23 cellular contexts compared by ENCODE assay signal in the genomic region with DNA sequence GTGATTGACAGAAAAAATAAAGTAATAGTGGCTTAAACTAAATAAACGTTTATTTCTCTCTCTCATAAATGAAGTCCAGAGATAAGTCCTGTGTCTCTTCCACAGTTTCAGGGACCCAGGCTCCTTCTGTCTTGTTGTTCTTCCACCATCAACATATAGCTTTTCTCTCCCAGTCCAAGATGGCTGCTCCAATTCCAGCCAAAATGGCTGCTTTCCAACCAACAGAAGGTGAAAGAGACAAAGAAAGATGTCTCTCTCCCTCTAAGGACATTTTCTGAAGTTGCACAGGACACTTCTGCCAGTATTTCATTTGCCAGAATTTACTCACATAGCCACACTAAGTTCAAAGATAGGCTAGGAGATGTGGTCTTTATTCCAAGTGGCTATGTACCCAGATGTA.
"Had no signal": no experiment of that assay in that cellular context is flagged by ENCODE, and none has a peak within 500 bp of the region (broad histone marks: within the 10 kb centered on the region; RNA-seq: fewer than 3 reads in every experiment).

No MANE protein-coding gene starts in this region.

- H3K27me3 Mint-ChIP-seq: activated CD4-positive, alpha-beta T cell treated with anti-CD3 and anti-CD28 coated beads, Interleukin-2, amount 10 ng/mL, durations not matched to agents 24 days and 14 days; activated naive CD4-positive, alpha-beta T cell treated with anti-CD3 and anti-CD28 coated beads, Interleukin-2, amount 10 ng/mL, durations not matched to agents 7 days and 5 days; stimulated activated naive CD8-positive, alpha-beta T cell treated with anti-CD3 and anti-CD28 coated beads, Interleukin-15, Interleukin-2, amounts not matched to agents 100 ng/mL and 50 ng/mL, for 24 hours had no signal

- DNase-seq: activated CD4-positive, alpha-beta memory T cell treated with anti-CD3 and anti-CD28 coated beads, Interleukin-2, amount 10 ng/mL, durations not matched to agents 7 days and 5 days; activated CD4-positive, alpha-beta T cell treated with anti-CD3 and anti-CD28 coated beads, Interleukin-2, amount 10 ng/mL, durations not matched to agents 24 days and 14 days; activated effector memory CD4-positive, alpha-beta T cell treated with anti-CD3 and anti-CD28 coated beads, Interleukin-2, amount 50 U/mL, for 16 hours; activated naive CD4-positive, alpha-beta T cell treated with anti-CD3 and anti-CD28 coated beads, Interleukin-2, amount 10 ng/mL, durations not matched to agents 7 days and 5 days; amygdala; cerebellar nuclear complex; glutamatergic neuron; immature natural killer cell; kidney glomerular epithelial cell; left ventricle myocardium inferior; natural killer cell; right cardiac atrium; stimulated activated CD4-positive, alpha-beta T cell treated with anti-CD3 and anti-CD28 coated beads, Interleukin-12 subunit alpha, Interleukin-12 subunit beta, amount 100 ng/mL, for 4 hours; substantia nigra; thyroid gland had no signal

- H3K36me3 ChIP-seq: esophagus muscularis mucosa, left ventricle myocardium inferior, thyroid gland had no signal

- ATAC-seq: activated CD4-positive, CD25-positive, alpha-beta regulatory T cell treated with anti-CD3 and anti-CD28 coated beads, Interleukin-2, amount 50 U/mL, for 24 hours; natural killer cell; right cardiac atrium had no signal

- H3K27ac ChIP-seq: coronary artery, esophagus muscularis mucosa, hepatocyte, left ventricle myocardium inferior, parathyroid adenoma, thyroid gland, VCaP had no signal

- H3K27me3 ChIP-seq: hepatocyte, thyroid gland had no signal

- H3K9me3 ChIP-seq: esophagus muscularis mucosa, left ventricle myocardium inferior, thyroid gland had no signal

- H2AFZ ChIP-seq: hepatocyte, parathyroid adenoma had no signal

- H3K9ac ChIP-seq: parathyroid adenoma had no signal

- H3K4me1 ChIP-seq: esophagus muscularis mucosa, left ventricle myocardium inferior, parathyroid adenoma, thyroid gland had no signal

- H3K9me3 Mint-ChIP-seq: immature natural killer cell; mesothelial cell of epicardium; natural killer cell; stimulated activated naive CD8-positive, alpha-beta T cell treated with anti-CD3 and anti-CD28 coated beads, Interleukin-15, Interleukin-2, amounts not matched to agents 100 ng/mL and 50 ng/mL, for 24 hours had no signal

- H3K4me3 Mint-ChIP-seq: activated CD4-positive, alpha-beta memory T cell treated with anti-CD3 and anti-CD28 coated beads, Interleukin-2, amount 10 ng/mL, durations not matched to agents 7 days and 5 days; activated CD4-positive, alpha-beta T cell treated with anti-CD3 and anti-CD28 coated beads, Interleukin-2, amount 10 ng/mL, durations not matched to agents 24 days and 14 days; activated naive CD4-positive, alpha-beta T cell treated with anti-CD3 and anti-CD28 coated beads, Interleukin-2, amount 10 ng/mL, durations not matched to agents 7 days and 5 days; immature natural killer cell; mesothelial cell of epicardium; natural killer cell; stimulated activated naive CD8-positive, alpha-beta T cell treated with anti-CD3 and anti-CD28 coated beads, Interleukin-15, Interleukin-2, amounts not matched to agents 100 ng/mL and 50 ng/mL, for 24 hours had no signal

- H3K79me2 ChIP-seq: hepatocyte, parathyroid adenoma had no signal

- H3K4me3 ChIP-seq: coronary artery, esophagus muscularis mucosa, hepatocyte, left ventricle myocardium inferior, thyroid gland had no signal

- H3K27ac Mint-ChIP-seq: activated CD4-positive, alpha-beta memory T cell treated with anti-CD3 and anti-CD28 coated beads, Interleukin-2, amount 10 ng/mL, durations not matched to agents 7 days and 5 days; activated CD4-positive, alpha-beta T cell treated with anti-CD3 and anti-CD28 coated beads, Interleukin-2, amount 10 ng/mL, durations not matched to agents 24 days and 14 days; activated naive CD4-positive, alpha-beta T cell treated with anti-CD3 and anti-CD28 coated beads, Interleukin-2, amount 10 ng/mL, durations not matched to agents 7 days and 5 days; immature natural killer cell; mesothelial cell of epicardium; natural killer cell; stimulated activated naive CD8-positive, alpha-beta T cell treated with anti-CD3 and anti-CD28 coated beads, Interleukin-15, Interleukin-2, amounts not matched to agents 100 ng/mL and 50 ng/mL, for 24 hours had no signal

- H3K4me2 ChIP-seq: hepatocyte had no signal

- H3K36me3 Mint-ChIP-seq: activated naive CD4-positive, alpha-beta T cell treated with anti-CD3 and anti-CD28 coated beads, Interleukin-2, amount 10 ng/mL, durations not matched to agents 7 days and 5 days; immature natural killer cell; mesothelial cell of epicardium; natural killer cell had no signal
